Comparison of ENCODE assay signal across 11 cellular contexts in genomic region chr3:196641278-196642058, GRCh38. TPM values are rescaled to one million over a fixed set of nuclear protein-coding genes. Genes with fewer than 3 reads are reported as not detected.
DNase-seq lines count a peak whose midpoint lies in the region; ATAC-seq and TF ChIP-seq lines count a peak whose summit lies in the region.
"Had no signal": no experiment of that assay in that cellular context is flagged by ENCODE, and none has a peak within 500 bp of the region (broad histone marks: within the 10 kb centered on the region; RNA-seq: fewer than 3 reads in every experiment).

No MANE protein-coding gene starts in this region.

- peak overlapping the region; percentile 89 for H3K27ac Mint-ChIP-seq in activated naive CD4-positive, alpha-beta T cell treated with anti-CD3 and anti-CD28 coated beads for 36 hours

- H3K4me1 ChIP-seq in DND-41 (ENCODE audit: insufficient read depth, low read length) = peaks cover 95% of the 10 kb centered on the region
- H3K4me1 ChIP-seq in psoas muscle = no peaks in the 10 kb centered on the region

- H3K27me3 Mint-ChIP-seq in activated naive CD4-positive, alpha-beta T cell treated with anti-CD3 and anti-CD28 coated beads for 36 hours (ENCODE audit: low read depth) = no peaks in the 10 kb centered on the region

- H3K27ac ChIP-seq in DND-41 (ENCODE audit: low read length) (peak overlapping the region; percentile 99), psoas muscle (no peak overlapping the region)

- TF ChIP-seq CTCF in DND-41 (IDR thresholded peaks at IDR 0.05; ENCODE audit: borderline replicate concordance, extremely low read depth, low read length, poor library complexity, severe bottlenecking) (no peak), NB4 (IDR thresholded peaks at IDR 0.05; ENCODE audit: low read depth, low read length) (no peak), psoas muscle (IDR thresholded peaks at IDR 0.05) (no peak)

- H3K9ac ChIP-seq in DND-41 (ENCODE audit: low read depth, low read length) = peak overlapping the region; percentile 92

- H4K20me1 ChIP-seq in DND-41 (ENCODE audit: insufficient read depth, low read length) = peaks cover 46% of the 10 kb centered on the region

- peaks cover 99% of the 10 kb centered on the region for H3K79me2 ChIP-seq in DND-41 (ENCODE audit: insufficient read depth, low read length)

- 77 to 82% (median 80%) methylated on average over 9 of the region's 9 CpGs for WGBS in psoas muscle, 3 donors

- intact Hi-C loops in activated naive CD4-positive, alpha-beta T cell treated with anti-CD3 and anti-CD28 coated beads for 36 hours (cut with micrococcal nuclease) = loop anchor here (1.0 to 2.0 kb wide), 3 partner anchors 9 to 73 kb away; partner anchors contain the start of genes FBXO45 and WDR53
- intact Hi-C loops in psoas muscle (cut with DNase I) = no loop called here

- H3K36me3 ChIP-seq in DND-41 (ENCODE audit: insufficient read depth, low read length) (peaks cover 66% of the 10 kb centered on the region), psoas muscle (ENCODE audit: insufficient read depth in 1 of 2, low read depth in 1 of 2) (no peaks in the 10 kb centered on the region)

- peaks cover 56% of the 10 kb centered on the region for H3K4me1 Mint-ChIP-seq in activated naive CD4-positive, alpha-beta T cell treated with anti-CD3 and anti-CD28 coated beads for 36 hours (ENCODE audit: low read depth)

- peaks cover 8% of the 10 kb centered on the region for H3K36me3 Mint-ChIP-seq in activated naive CD4-positive, alpha-beta T cell treated with anti-CD3 and anti-CD28 coated beads for 36 hours (ENCODE audit: low read depth)

- CTCF ChIA-PET in activated naive CD4-positive, alpha-beta T cell treated with anti-CD3 and anti-CD28 coated beads for 36 hours (lab: Charles Lee) = interaction anchor here (0.7 to 1.8 kb wide), 3 partner anchors 31 to 44 kb away, joined by 3 to 15 read pairs (median 4); no protein-coding TSS in a partner anchor

- H3K9me3 Mint-ChIP-seq in activated naive CD4-positive, alpha-beta T cell treated with anti-CD3 and anti-CD28 coated beads for 36 hours = no peaks in the 10 kb centered on the region

- DNase-seq in DND-41 (peak; percentile 50), NB4 (ENCODE audit: low read depth) (peak; percentile 70), psoas muscle (no peak), COR-L47 (lab: John Stamatoyannopoulos, UW) (no peak), NCI-H510A treated with DMSO at 0.1 percent for 48 hours (lab: John Stamatoyannopoulos, UW) (no peak)
- DNase-seq in activated naive CD4-positive, alpha-beta T cell treated with anti-CD3 and anti-CD28 coated beads for 36 hours = peak; percentile 85
- DNase-seq: body of pancreas, DMS53, NCI-H2107 had no signal

- H3K9me3 ChIP-seq in DND-41 (ENCODE audit: insufficient read depth, low read length, severe bottlenecking) (no peaks in the 10 kb centered on the region), psoas muscle (no peaks in the 10 kb centered on the region)
- H3K9me3 ChIP-seq: body of pancreas had no signal

- H3K4me2 ChIP-seq in DND-41 (ENCODE audit: insufficient read depth, low read length) = peak overlapping the region; percentile 80

- no peak for ATAC-seq in DND-41 (ENCODE audit: insufficient read depth, low read depth)
- ATAC-seq in psoas muscle = no peak
- no peak for ATAC-seq in GM18873 (IDR thresholded peaks at IDR 0.05; ENCODE audit: low FRiP score, unreplicated experiment)
- ATAC-seq in HG03280 (IDR thresholded peaks at IDR 0.05; ENCODE audit: unreplicated experiment) = no peak
- ATAC-seq: body of pancreas had no signal

- peak overlapping the region; percentile 80 for H3K4me3 Mint-ChIP-seq in activated naive CD4-positive, alpha-beta T cell treated with anti-CD3 and anti-CD28 coated beads for 36 hours

- no peak overlapping the region for H2AFZ ChIP-seq in DND-41 (ENCODE audit: low read depth, low read length)

- peak; percentile 9 for TF ChIP-seq POLR2A in NB4 (IDR thresholded peaks at IDR 0.05; ENCODE audit: extremely low read depth, insufficient read length)

- no peaks in the 10 kb centered on the region for H3K27me3 ChIP-seq in DND-41 (ENCODE audit: insufficient read depth, low read length, poor library complexity)
- peaks cover 0 to 36% (median 5%) of the 10 kb centered on the region in 3 donors for H3K27me3 ChIP-seq in psoas muscle (ENCODE audit: insufficient read depth in 3 of 3, low read length in 2 of 3)
- H3K27me3 ChIP-seq: body of pancreas had no signal

- H3K4me3 ChIP-seq in DND-41 (ENCODE audit: low read depth in 1 of 2, low read length in 2 of 2) = peak overlapping the region; percentile 82 to 85
- peak overlapping the region; percentile 100 for H3K4me3 ChIP-seq in NB4 (ENCODE audit: low read depth, low read length)
- peak overlapping the region; percentile 73 for H3K4me3 ChIP-seq in psoas muscle
- H3K4me3 ChIP-seq: body of pancreas had no signal

RNA-seq across cellular contexts. Expression of gene NRROS, which starts 2.0 kb away (rescaled TPM):
- total RNA-seq in activated naive CD4-positive, alpha-beta T cell treated with anti-CD3 and anti-CD28 coated beads for 36 hours = 1 to 10 TPM; 8.1 to 9.2 TPM
- total RNA-seq in psoas muscle = 1 to 10 TPM; 1.9 to 3.0 (median 2.6) TPM
- 1 to 10 TPM in 1 of 3 donors, under 1 TPM in 2; 0.83 to 1.7 (median 0.83) TPM for polyA plus RNA-seq in psoas muscle

Comparison
In these comparisons a context has a peak if more than half of its experiments do, and no peak if none do; other contexts are left out.
1. DNase-seq: peak in DND-41 (single experiment), NB4 (single experiment) and activated naive CD4-positive, alpha-beta T cell treated with anti-CD3 and anti-CD28 coated beads for 36 hours (single experiment); none in psoas muscle (0 of 2), COR-L47 (single experiment) and NCI-H510A treated with DMSO at 0.1 percent for 48 hours (single experiment).
2. Peak in every context shown above with its lines, with median percentiles within 50 percentile points of each other: H3K4me3 ChIP-seq.